In the genomic region with DNA sequence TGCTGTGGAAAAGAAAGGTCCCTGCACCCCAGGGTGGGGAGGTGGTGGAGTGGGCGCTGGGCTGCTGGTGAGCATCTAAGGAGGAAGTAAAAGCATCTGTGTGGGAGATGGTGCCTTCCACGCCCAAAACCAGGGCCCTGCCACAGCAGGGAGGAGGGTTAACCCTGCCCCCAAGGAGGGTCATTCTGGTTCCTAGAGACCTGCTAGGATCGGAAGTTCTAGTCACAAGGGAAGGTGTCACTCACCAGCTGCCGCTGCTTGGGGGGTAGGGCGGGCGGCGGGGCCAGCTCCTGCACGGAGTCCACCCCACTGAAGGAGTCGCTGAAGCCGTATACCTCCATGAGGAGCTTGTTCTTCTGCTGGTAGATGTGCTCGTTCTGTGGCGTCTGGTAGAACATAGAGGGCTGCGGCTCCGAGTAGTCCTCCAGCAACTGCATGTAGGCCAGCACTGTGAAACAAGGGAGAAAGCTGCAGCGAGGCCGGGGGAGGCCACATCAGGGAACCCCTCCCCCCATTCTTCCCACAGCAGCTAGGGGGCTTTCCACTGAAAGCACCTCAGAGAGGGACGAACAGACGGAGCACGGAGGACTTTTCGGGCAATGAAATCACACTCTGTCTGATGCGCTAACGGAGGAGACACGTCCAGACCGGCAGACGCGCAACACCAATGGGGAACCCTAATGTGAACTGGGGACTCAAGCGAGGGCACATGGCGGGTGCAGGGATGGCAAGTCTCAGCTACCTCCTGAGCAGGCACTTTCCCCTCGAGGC, we compare ENCODE assay signal across 11 cellular contexts.
DNase-seq lines count a peak whose midpoint lies in the region; ATAC-seq and TF ChIP-seq lines count a peak whose summit lies in the region.
"Had no signal": no experiment of that assay in that cellular context is flagged by ENCODE, and none has a peak within 500 bp of the region (broad histone marks: within the 10 kb centered on the region; RNA-seq: fewer than 3 reads in every experiment).

No MANE protein-coding gene starts in this region.

- no peak for TF ChIP-seq CTCF in GM12864 (IDR thresholded peaks at IDR 0.05; ENCODE audit: low read depth, low read length, missing control alignments)
- no peak for TF ChIP-seq CTCF in OCI-LY1 (IDR thresholded peaks at IDR 0.05; ENCODE audit: low read length)
- TF ChIP-seq CTCF in mucosa of descending colon (IDR thresholded peaks at IDR 0.05) = no peak

- H3K4me3 ChIP-seq in GM12864 (ENCODE audit: low read depth, low read length) = peak overlapping the region; percentile 32
- no peak overlapping the region for H3K4me3 ChIP-seq in OCI-LY1 (ENCODE audit: low read depth, low read length, poor library complexity, severe bottlenecking)
- no peak overlapping the region for H3K4me3 ChIP-seq in mucosa of descending colon

- H3K36me3 ChIP-seq in OCI-LY1 (ENCODE audit: insufficient read depth, low read length) (peaks cover 100% of the 10 kb centered on the region), mucosa of descending colon (ENCODE audit: low read depth) (no peaks in the 10 kb centered on the region)

- no peaks in the 10 kb centered on the region for H4K20me1 ChIP-seq in OCI-LY1 (ENCODE audit: insufficient read depth, low read length)

- ATAC-seq in GM21529 (IDR thresholded peaks at IDR 0.05; ENCODE audit: unreplicated experiment) (peak; percentile 58), mucosa of descending colon (peak; percentile 32), HG03159 (IDR thresholded peaks at IDR 0.05; ENCODE audit: unreplicated experiment) (no peak)
- ATAC-seq: Panc1, right cardiac atrium had no signal

- intact Hi-C loops in mucosa of descending colon (cut with DNase I, micrococcal nuclease) = no loop called here

- H3K9ac ChIP-seq in OCI-LY1 (ENCODE audit: low read length) = no peak overlapping the region

- no peaks in the 10 kb centered on the region for H3K27me3 ChIP-seq in OCI-LY1 (ENCODE audit: insufficient read depth, low read length)

- H3K4me1 ChIP-seq in OCI-LY1 (ENCODE audit: insufficient read depth, low read length, severe bottlenecking) = no peaks in the 10 kb centered on the region
- no peaks in the 10 kb centered on the region for H3K4me1 ChIP-seq in mucosa of descending colon (ENCODE audit: low read depth)

- DNase-seq in GM12864 (ENCODE audit: low read depth) (peak; percentile 66), mucosa of descending colon (peak in 1 of 3 donors; percentile 54), T1000 (lab: John Stamatoyannopoulos, UW) (no peak), NCI-H524 treated with DMSO at 0.1 percent for 48 hours (lab: John Stamatoyannopoulos, UW) (no peak)
- no peak for DNase-seq in activated CD4-positive, CD25-positive, alpha-beta regulatory T cell (lab: John Stamatoyannopoulos, UW)
- DNase-seq: stimulated activated naive CD4-positive, alpha-beta T cell treated with Interleukin-2 at 50 U/mL for 16 hours had no signal

- no peaks in the 10 kb centered on the region for H3K9me3 ChIP-seq in OCI-LY1 (ENCODE audit: low read length)
- H3K9me3 ChIP-seq in mucosa of descending colon = no peaks in the 10 kb centered on the region

- H3K79me2 ChIP-seq in OCI-LY1 (ENCODE audit: insufficient read depth, low read length) = no peaks in the 10 kb centered on the region

- H3K9me2 ChIP-seq in OCI-LY1 (ENCODE audit: low read depth, low read length) = no peaks in the 10 kb centered on the region

- H3F3A ChIP-seq in OCI-LY1 (ENCODE audit: insufficient read depth, low read length) = no peaks in the 10 kb centered on the region

- no peak overlapping the region for H2AFZ ChIP-seq in OCI-LY1 (ENCODE audit: low read length)

- H3K4me2 ChIP-seq in OCI-LY1 (ENCODE audit: low read length) = no peak overlapping the region

- H3K27ac ChIP-seq in OCI-LY1 (ENCODE audit: low read depth, low read length, poor library complexity, severe bottlenecking) = peak overlapping the region; percentile 0
